In genomic region chr2:172775319-172775718, GRCh38 we compare ENCODE assay signal across 18 cellular contexts. TPM values are rescaled to one million over a fixed set of nuclear protein-coding genes. Genes with fewer than 3 reads are reported as not detected.
DNase-seq lines count a peak whose midpoint lies in the region; ATAC-seq and TF ChIP-seq lines count a peak whose summit lies in the region.
"Had no signal": no experiment of that assay in that cellular context is flagged by ENCODE, and none has a peak within 500 bp of the region (broad histone marks: within the 10 kb centered on the region; RNA-seq: fewer than 3 reads in every experiment).

No MANE protein-coding gene starts in this region.

- TF ChIP-seq CTCF in right atrium auricular region (IDR thresholded peaks at IDR 0.05): no peak

- DNase-seq in NCI-H82 (lab: John Stamatoyannopoulos, UW) (peak; percentile 47), NCI-H82 treated with DMSO at 0.1 percent for 48 hours (lab: John Stamatoyannopoulos, UW; ENCODE audit: unreplicated experiment) (no peak), NCI-H446 treated with DMSO at 0.1 percent for 48 hours (lab: John Stamatoyannopoulos, UW) (peak; percentile 64), cerebellum (ENCODE audit: low spot score) (peak; percentile 33), NCI-H2081 (lab: John Stamatoyannopoulos, UW) (no peak), right atrium auricular region (ENCODE audit: low spot score) (no peak)
- DNase-seq: CD4-positive, CD25-positive, alpha-beta regulatory T cell; CD8-positive, alpha-beta T cell; DMS53; DMS79 treated with DMSO at 0.1 percent for 48 hours; GOT3; HFFc6 had no signal

- no peak overlapping the region for H3K27ac ChIP-seq in right atrium auricular region
- H3K27ac ChIP-seq: 22Rv1, BLaER1, C4-2B had no signal

- H3K9me3 ChIP-seq in right atrium auricular region: no peaks in the 10 kb centered on the region
- H3K9me3 ChIP-seq: BLaER1 had no signal

- no peak overlapping the region for H3K4me3 ChIP-seq in right atrium auricular region
- H3K4me3 ChIP-seq: BLaER1, HAP-1 had no signal

- no peaks in the 10 kb centered on the region for H3K27me3 ChIP-seq in right atrium auricular region
- H3K27me3 ChIP-seq: BLaER1 had no signal

- H3K36me3 ChIP-seq in right atrium auricular region: no peaks in the 10 kb centered on the region
- H3K36me3 ChIP-seq: BLaER1, HAP-1 had no signal

- H3K4me1 ChIP-seq in right atrium auricular region: no peaks in the 10 kb centered on the region
- H3K4me1 ChIP-seq: BLaER1, HAP-1 had no signal

- ATAC-seq in HG03097 (IDR thresholded peaks at IDR 0.05; ENCODE audit: low FRiP score, unreplicated experiment) (no peak), HG03378 (IDR thresholded peaks at IDR 0.05; ENCODE audit: unreplicated experiment) (no peak)
- ATAC-seq: CD8-positive, alpha-beta T cell had no signal

RNA-seq across cellular contexts. Expression of gene RAPGEF4, which starts 39.7 kb away (rescaled TPM):
- total RNA-seq in cerebellum (45.1 TPM), right atrium auricular region (10 to 100 TPM in 1 of 2 donors, 1 to 10 TPM in 1; 6.2 to 14.1 TPM)

Comparison
In these comparisons a context has a peak if more than half of its experiments do, and no peak if none do; other contexts are left out.
1. DNase-seq: peak in NCI-H82 (single experiment), NCI-H446 treated with DMSO at 0.1 percent for 48 hours (single experiment) and cerebellum (single experiment); none in NCI-H82 treated with DMSO at 0.1 percent for 48 hours (single experiment), NCI-H2081 (0 of 2) and right atrium auricular region (single experiment).